10 cellular contexts compared by ENCODE assay signal in genomic region chr7:40700653-40701475, GRCh38.
DNase-seq lines count a peak whose midpoint lies in the region; ATAC-seq, FAIRE-seq and TF ChIP-seq lines count a peak whose summit lies in the region.
"Had no signal": no experiment of that assay in that cellular context is flagged by ENCODE, and none has a peak within 500 bp of the region (broad histone marks: within the 10 kb centered on the region; RNA-seq: fewer than 3 reads in every experiment).

No MANE protein-coding gene starts in this region.

- H4K20me1 ChIP-seq in DND-41 (ENCODE audit: insufficient read depth, low read length), result no peaks in the 10 kb centered on the region

- TF ChIP-seq POLR2A in testis (IDR thresholded peaks at IDR 0.05), result no peak

- CTCF ChIA-PET in naive thymus-derived CD4-positive, alpha-beta T cell (lab: Charles Lee), result no interaction called here

- FAIRE-seq in kidney (lab: Jason Lieb, UNC), result no peak

- peak; percentile 34 for TF ChIP-seq CTCF in DND-41 (IDR thresholded peaks at IDR 0.05; ENCODE audit: borderline replicate concordance, extremely low read depth, low read length, poor library complexity, severe bottlenecking)
- TF ChIP-seq CTCF in kidney (IDR thresholded peaks at IDR 0.05; ENCODE audit: borderline replicate concordance, extremely low read depth, insufficient read depth), result no peak
- TF ChIP-seq CTCF in colonic mucosa (IDR thresholded peaks at IDR 0.05), result no peak
- TF ChIP-seq CTCF in testis (IDR thresholded peaks at IDR 0.05), result no peak

- H3K4me1 Mint-ChIP-seq in activated naive CD8-positive, alpha-beta T cell treated with anti-CD3 and anti-CD28 coated beads, Interleukin-2, amount 50 U/mL, for 24 hours, result peaks cover 35% of the 10 kb centered on the region
- H3K4me1 Mint-ChIP-seq in naive thymus-derived CD4-positive, alpha-beta T cell, result peaks cover 10 to 34% (median 20%) of the 10 kb centered on the region in 7 donors

- peak; percentile 86 for ATAC-seq in DND-41 (ENCODE audit: insufficient read depth, low read depth)
- peak; percentile 69 for ATAC-seq in activated naive CD8-positive, alpha-beta T cell treated with anti-CD3 and anti-CD28 coated beads, Interleukin-2, amount 50 U/mL, for 24 hours
- ATAC-seq in naive thymus-derived CD4-positive, alpha-beta T cell, result no peak
- ATAC-seq in HG03139 (IDR thresholded peaks at IDR 0.05; ENCODE audit: unreplicated experiment), result no peak
- ATAC-seq: heart right ventricle had no signal

- peak overlapping the region; percentile 32; the same call in 1 of the 2 replicates for H3K4me2 ChIP-seq in DND-41 (ENCODE audit: insufficient read depth, low read length)

- H3K9me3 Mint-ChIP-seq in activated naive CD8-positive, alpha-beta T cell treated with anti-CD3 and anti-CD28 coated beads, Interleukin-2, amount 50 U/mL, for 24 hours, result no peaks in the 10 kb centered on the region
- peaks cover 0 to 6% (median 0%) of the 10 kb centered on the region in 11 donors for H3K9me3 Mint-ChIP-seq in naive thymus-derived CD4-positive, alpha-beta T cell

- 78 to 80% methylated on average over 9 of the region's 9 CpGs for WGBS in testis, 2 donors

- H3K4me1 ChIP-seq in DND-41 (ENCODE audit: insufficient read depth, low read length) (peaks cover 21% of the 10 kb centered on the region), kidney (ENCODE audit: control insufficient read depth in 1 of 2, insufficient read depth in 1 of 2, low read depth in 1 of 2, low read length in 2 of 2) (no peaks in the 10 kb centered on the region), colonic mucosa (no peaks in the 10 kb centered on the region), testis (no peaks in the 10 kb centered on the region)
- H3K4me1 ChIP-seq in naive thymus-derived CD4-positive, alpha-beta T cell (ENCODE audit: control insufficient read depth in 2 of 2, insufficient read depth in 2 of 2, low read length in 2 of 2), result no peaks in the 10 kb centered on the region
- H3K4me1 ChIP-seq: heart right ventricle, uterus had no signal

- no peak overlapping the region for H3K4me3 Mint-ChIP-seq in activated naive CD8-positive, alpha-beta T cell treated with anti-CD3 and anti-CD28 coated beads, Interleukin-2, amount 50 U/mL, for 24 hours
- H3K4me3 Mint-ChIP-seq in naive thymus-derived CD4-positive, alpha-beta T cell, result peak overlapping the region in 7 of 10 donors; percentile 3 to 49 (median 20)

- H3K27ac Mint-ChIP-seq in activated naive CD8-positive, alpha-beta T cell treated with anti-CD3 and anti-CD28 coated beads, Interleukin-2, amount 50 U/mL, for 24 hours, result peak overlapping the region; percentile 53
- peak overlapping the region in 5 of 9 donors; percentile 4 to 59 (median 4) for H3K27ac Mint-ChIP-seq in naive thymus-derived CD4-positive, alpha-beta T cell

- POLR2A ChIA-PET in naive thymus-derived CD4-positive, alpha-beta T cell (lab: Charles Lee), result no interaction called here

- H3K27me3 ChIP-seq in DND-41 (ENCODE audit: insufficient read depth, low read length, poor library complexity) (no peaks in the 10 kb centered on the region), colonic mucosa (no peaks in the 10 kb centered on the region), testis (no peaks in the 10 kb centered on the region)
- no peaks in the 10 kb centered on the region for H3K27me3 ChIP-seq in naive thymus-derived CD4-positive, alpha-beta T cell (ENCODE audit: control insufficient read depth in 2 of 2, insufficient read depth in 2 of 2, low read length in 2 of 2)
- H3K27me3 ChIP-seq: heart right ventricle, uterus had no signal

- H3K79me2 ChIP-seq in DND-41 (ENCODE audit: insufficient read depth, low read length), result no peaks in the 10 kb centered on the region

- DNase-seq in DND-41 (peak; percentile 59), KBM-7 (peak; percentile 8), kidney (no peak), colonic mucosa (no peak), testis (no peak)
- peak; percentile 10 for DNase-seq in activated naive CD8-positive, alpha-beta T cell treated with anti-CD3 and anti-CD28 coated beads, Interleukin-2, amount 50 U/mL, for 24 hours
- DNase-seq in naive thymus-derived CD4-positive, alpha-beta T cell, result peak in 2 of 9 donors; percentile 11 to 23
- DNase-seq: heart right ventricle, uterus had no signal

- in situ Hi-C loops in KBM-7 (cut with MboI; ENCODE audit: low pct_unique_long_range_greater_than_20kb, low sequenced_read_pairs), result no loop called here

- H3K27ac ChIP-seq in DND-41 (ENCODE audit: low read length) (peak overlapping the region; percentile 6), kidney (ENCODE audit: low read depth in 2 of 2, low read length in 2 of 2) (no peak overlapping the region), colonic mucosa (no peak overlapping the region), testis (no peak overlapping the region)
- no peak overlapping the region for H3K27ac ChIP-seq in naive thymus-derived CD4-positive, alpha-beta T cell (ENCODE audit: low read depth, low read length)
- H3K27ac ChIP-seq: heart right ventricle, uterus had no signal

- peak overlapping the region; percentile 40; the same call in 1 of the 2 replicates for H2AFZ ChIP-seq in DND-41 (ENCODE audit: low read depth, low read length)

- H3K9me3 ChIP-seq in DND-41 (ENCODE audit: insufficient read depth, low read length, severe bottlenecking), result no peaks in the 10 kb centered on the region
- H3K9me3 ChIP-seq in naive thymus-derived CD4-positive, alpha-beta T cell (ENCODE audit: control insufficient read depth in 2 of 3, low read length in 3 of 3), result no peaks in the 10 kb centered on the region
- H3K9me3 ChIP-seq in kidney (ENCODE audit: control insufficient read depth in 1 of 2, low read length in 2 of 2), result no peaks in the 10 kb centered on the region
- H3K9me3 ChIP-seq in colonic mucosa, result no peaks in the 10 kb centered on the region
- no peaks in the 10 kb centered on the region for H3K9me3 ChIP-seq in testis
- H3K9me3 ChIP-seq: heart right ventricle, uterus had no signal

- peaks cover 2% of the 10 kb centered on the region for H3K27me3 Mint-ChIP-seq in activated naive CD8-positive, alpha-beta T cell treated with anti-CD3 and anti-CD28 coated beads, Interleukin-2, amount 50 U/mL, for 24 hours
- H3K27me3 Mint-ChIP-seq in naive thymus-derived CD4-positive, alpha-beta T cell, result no peaks in the 10 kb centered on the region

- H3K36me3 Mint-ChIP-seq in activated naive CD8-positive, alpha-beta T cell treated with anti-CD3 and anti-CD28 coated beads, Interleukin-2, amount 50 U/mL, for 24 hours (ENCODE audit: low read depth), result no peaks in the 10 kb centered on the region
- H3K36me3 Mint-ChIP-seq in naive thymus-derived CD4-positive, alpha-beta T cell, result no peaks in the 10 kb centered on the region

- no peak overlapping the region for H3K4me3 ChIP-seq in DND-41 (ENCODE audit: low read depth in 1 of 2, low read length in 2 of 2)
- H3K4me3 ChIP-seq in naive thymus-derived CD4-positive, alpha-beta T cell (ENCODE audit: low read length), result no peak overlapping the region
- no peak overlapping the region for H3K4me3 ChIP-seq in kidney (ENCODE audit: low read length in 2 of 2)
- no peak overlapping the region for H3K4me3 ChIP-seq in colonic mucosa
- H3K4me3 ChIP-seq in testis, result no peak overlapping the region
- H3K4me3 ChIP-seq: heart right ventricle, uterus had no signal

- H3K9ac ChIP-seq in DND-41 (ENCODE audit: low read depth, low read length), result no peak overlapping the region
- H3K9ac ChIP-seq in kidney (ENCODE audit: low read length in 2 of 2), result no peak overlapping the region
- H3K9ac ChIP-seq in colonic mucosa (ENCODE audit: low read depth in 2 of 2, low read length in 2 of 2), result no peak overlapping the region

- intact Hi-C loops in naive thymus-derived CD4-positive, alpha-beta T cell (cut with micrococcal nuclease), result no loop called here
- intact Hi-C loops in kidney (cut with DNase I) (no loop called here), colonic mucosa (cut with DNase I) (no loop called here), testis (cut with DNase I; ENCODE audit: low total_unique reads) (no loop called here)

- H3K36me3 ChIP-seq in DND-41 (ENCODE audit: insufficient read depth, low read length) (no peaks in the 10 kb centered on the region), kidney (ENCODE audit: control insufficient read depth in 1 of 2, insufficient read depth in 2 of 2, low read length in 2 of 2) (no peaks in the 10 kb centered on the region), colonic mucosa (no peaks in the 10 kb centered on the region), testis (ENCODE audit: low read depth, missing control alignments) (no peaks in the 10 kb centered on the region)
- no peaks in the 10 kb centered on the region for H3K36me3 ChIP-seq in naive thymus-derived CD4-positive, alpha-beta T cell (ENCODE audit: control insufficient read depth in 2 of 3, insufficient read depth in 3 of 3, low read length in 3 of 3)
- H3K36me3 ChIP-seq: heart right ventricle, uterus had no signal

Comparison
In these comparisons a context has a peak if more than half of its experiments do, and no peak if none do; other contexts are left out.
1. ATAC-seq: peak in DND-41 (single experiment) and activated naive CD8-positive, alpha-beta T cell treated with anti-CD3 and anti-CD28 coated beads, Interleukin-2, amount 50 U/mL, for 24 hours (single experiment); none in naive thymus-derived CD4-positive, alpha-beta T cell (single experiment) and HG03139 (single experiment).
2. DNase-seq: peak in DND-41 (single experiment), KBM-7 (single experiment) and activated naive CD8-positive, alpha-beta T cell treated with anti-CD3 and anti-CD28 coated beads, Interleukin-2, amount 50 U/mL, for 24 hours (single experiment); none in kidney (single experiment), colonic mucosa (single experiment) and testis (single experiment).